Comparison of ENCODE assay signal across 8 cellular contexts in the genomic region with DNA sequence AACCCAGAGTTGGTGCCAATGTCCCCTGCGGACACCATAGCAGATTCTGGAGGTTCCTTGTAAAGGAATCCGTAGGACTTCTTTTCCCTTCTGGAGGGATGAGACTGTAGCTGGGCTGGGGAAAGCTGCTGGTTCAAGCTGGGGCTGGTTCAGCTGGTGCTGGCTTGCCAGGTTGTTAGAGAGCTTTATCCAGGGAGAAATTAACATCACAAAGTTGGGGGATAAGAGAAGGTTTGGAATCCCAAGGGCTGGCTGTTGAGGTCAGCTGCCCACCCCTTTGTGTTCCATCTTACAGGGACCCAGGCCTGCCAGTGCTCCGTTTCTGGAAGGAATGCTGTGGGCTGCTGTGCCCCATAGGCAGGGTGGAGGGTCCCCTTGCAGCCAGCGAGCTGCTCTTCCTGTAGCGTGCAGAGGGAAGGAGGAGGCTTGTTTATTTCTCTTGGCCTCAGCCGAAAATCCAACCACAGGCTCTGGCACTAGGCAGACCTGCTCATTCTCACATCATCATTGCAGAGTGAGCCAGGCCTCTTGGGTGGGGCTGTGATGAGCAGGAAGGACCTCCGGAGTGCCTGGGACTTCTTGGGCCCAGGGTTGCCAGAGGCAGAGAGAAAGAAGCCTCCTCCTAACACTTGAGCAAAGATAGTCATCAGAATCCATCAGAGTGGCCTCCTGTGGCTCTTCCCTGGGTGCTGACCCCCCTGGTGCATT.
DNase-seq lines count a peak whose midpoint lies in the region; ATAC-seq and TF ChIP-seq lines count a peak whose summit lies in the region.

No MANE protein-coding gene starts in this region.

- peak overlapping the region in 1 of 2 donors; percentile 71 for H3K27ac ChIP-seq in ovary

- H3K4me3 Mint-ChIP-seq in activated T-cell treated with anti-CD3 and anti-CD28 coated beads, Interleukin-2, amount 50 U/mL, for 4 hours, result peak overlapping the region; percentile 57

- H3K4me3 ChIP-seq in H7 (ENCODE audit: insufficient read depth, low read depth, low read length), result no peak overlapping the region
- peak overlapping the region; percentile 9 for H3K4me3 ChIP-seq in fibroblast of the aortic adventitia (ENCODE audit: low read depth, low read length)
- H3K4me3 ChIP-seq in ovary, result no peak overlapping the region

- peak; percentile 50 to 59 for ATAC-seq in activated T-cell treated with anti-CD3 and anti-CD28 coated beads, Interleukin-2, amount 50 U/mL, for 4 hours

- H3K27me3 Mint-ChIP-seq in activated T-cell treated with anti-CD3 and anti-CD28 coated beads, Interleukin-2, amount 50 U/mL, for 4 hours (ENCODE audit: low read depth), result no peaks in the 10 kb centered on the region

- DNase-seq in H7 (peak; percentile 92), fibroblast of the aortic adventitia (ENCODE audit: low read depth) (peak; percentile 99), ovary (peak in 4 of 5 donors; percentile 67 to 78 (median 72)), NCI-H1417 treated with DMSO at 0.1 percent for 48 hours (lab: John Stamatoyannopoulos, UW) (no peak), cortex of kidney (lab: John Stamatoyannopoulos, UW) (no peak), GM13976 (ENCODE audit: low spot score) (no peak), AML-193 (lab: John Stamatoyannopoulos, UW) (no peak)
- DNase-seq in activated T-cell treated with anti-CD3 and anti-CD28 coated beads, Interleukin-2, amount 50 U/mL, for 4 hours, result no peak

- 21 to 26% (median 22%) methylated on average over 7 of the region's 7 CpGs for WGBS in ovary, 3 donors

- H3K4me1 Mint-ChIP-seq in activated T-cell treated with anti-CD3 and anti-CD28 coated beads, Interleukin-2, amount 50 U/mL, for 4 hours (ENCODE audit: low read depth), result peaks cover 77% of the 10 kb centered on the region

- peaks cover 48% of the 10 kb centered on the region for H3K4me1 ChIP-seq in ovary (ENCODE audit: insufficient read depth)

- intact Hi-C loops in ovary (cut with DNase I), result no loop called here

- TF ChIP-seq CTCF in fibroblast of the aortic adventitia (IDR thresholded peaks at IDR 0.05; ENCODE audit: insufficient read depth, low read length) (no peak), ovary (IDR thresholded peaks at IDR 0.05) (no peak), GM13976 (IDR thresholded peaks at IDR 0.05; ENCODE audit: borderline replicate concordance, control extremely low read depth, extremely low read depth, insufficient read depth, missing control alignments) (no peak)

- no peaks in the 10 kb centered on the region for H3K9me3 ChIP-seq in ovary

- no peak for TF ChIP-seq POLR2A in ovary (IDR thresholded peaks at IDR 0.05)

- H3K36me3 Mint-ChIP-seq in activated T-cell treated with anti-CD3 and anti-CD28 coated beads, Interleukin-2, amount 50 U/mL, for 4 hours (ENCODE audit: insufficient read depth), result peaks cover 4% of the 10 kb centered on the region

- H3K9me3 Mint-ChIP-seq in activated T-cell treated with anti-CD3 and anti-CD28 coated beads, Interleukin-2, amount 50 U/mL, for 4 hours, result no peaks in the 10 kb centered on the region

- no peak for TF ChIP-seq EP300 in ovary (IDR thresholded peaks at IDR 0.05)

- no peaks in the 10 kb centered on the region for H3K27me3 ChIP-seq in H7 (ENCODE audit: control insufficient read depth, insufficient read depth, low read length)
- H3K27me3 ChIP-seq in ovary, result no peaks in the 10 kb centered on the region

- H3K36me3 ChIP-seq in H7 (replicated peaks; ENCODE audit: control insufficient read depth, insufficient read depth, low read length) (no peaks in the 10 kb centered on the region), ovary (no peaks in the 10 kb centered on the region)

- in situ Hi-C loops in GM13976 (cut with MboI; ENCODE audit: low sequenced_read_pairs, unreplicated experiment), result no loop called here

Comparison
In these comparisons a context has a peak if more than half of its experiments do, and no peak if none do; other contexts are left out.
1. DNase-seq: peak in H7 (single experiment), fibroblast of the aortic adventitia (single experiment) and ovary (4 of 5); none in activated T-cell treated with anti-CD3 and anti-CD28 coated beads, Interleukin-2, amount 50 U/mL, for 4 hours (single experiment), NCI-H1417 treated with DMSO at 0.1 percent for 48 hours (single experiment), cortex of kidney (single experiment), GM13976 (single experiment) and AML-193 (0 of 2).